8 cellular contexts compared by ENCODE assay signal in the genomic region with DNA sequence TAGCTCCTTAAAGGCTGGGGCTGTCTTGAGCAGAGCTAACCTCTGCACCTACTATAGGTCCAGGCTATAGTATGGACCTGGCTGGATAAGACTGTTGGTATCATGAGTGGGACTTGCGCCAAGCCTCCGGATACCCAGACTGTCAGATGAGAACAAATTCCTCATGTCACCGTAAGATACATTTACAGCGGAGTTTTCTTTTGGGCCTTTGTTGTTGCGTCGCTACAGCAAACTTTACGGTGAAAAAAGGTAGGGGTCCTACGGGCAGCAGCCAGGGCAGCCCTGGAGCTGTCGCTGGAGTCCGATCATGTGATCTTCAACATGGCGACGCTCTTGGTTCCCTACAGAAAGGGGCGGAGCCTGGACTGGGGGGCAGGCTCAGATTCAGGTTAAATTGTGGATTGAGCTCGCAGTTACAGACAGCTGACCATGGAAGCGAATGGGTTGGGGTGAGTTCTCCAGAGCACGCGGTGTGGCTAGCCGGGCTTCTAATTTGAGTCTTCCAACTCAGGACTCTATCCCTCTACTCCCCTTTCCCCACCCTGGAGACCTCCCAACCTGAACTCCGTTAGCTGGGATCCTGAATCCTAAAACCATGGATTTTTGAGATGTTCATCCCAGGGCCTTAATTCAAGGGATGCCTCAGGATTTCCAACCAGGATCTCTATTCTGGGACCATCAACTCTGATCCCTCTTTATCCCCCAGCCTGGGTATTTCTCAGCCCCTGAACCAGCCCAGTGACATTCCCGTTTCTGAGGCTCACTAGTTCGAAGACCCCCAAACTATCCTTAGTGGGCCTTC. TPM values are rescaled to one million over a fixed set of nuclear protein-coding genes. Genes with fewer than 3 reads are reported as not detected.
DNase-seq lines count a peak whose midpoint lies in the region; ATAC-seq, FAIRE-seq and TF ChIP-seq lines count a peak whose summit lies in the region.

A gene (plus strand): TSS at position 418 of the 802 bp plus-strand sequence. CDS start 12 bp downstream, at position 430.

- no peaks in the 10 kb centered on the region for H3K27me3 ChIP-seq in CD4-positive, alpha-beta T cell (ENCODE audit: control insufficient read depth, insufficient read depth, low read length)
- H3K27me3 ChIP-seq in H1 (replicated peaks in 1 of 4; ENCODE audit: control insufficient read depth in 3 of 4, extremely low read depth in 1 of 4, insufficient read depth in 3 of 4, low read length in 3 of 4), result no peaks in the 10 kb centered on the region

- H3K23me2 ChIP-seq in H1 (ENCODE audit: low read depth, low read length), result peaks cover 10% of the 10 kb centered on the region

- 8% methylated on average over 21 of the region's 21 CpGs; no CpG with 5 or more reads in 1 of the 2 experiments for WGBS in H1 (ENCODE audit: extremely low coverage in 1 of 2, insufficient coverage in 1 of 2, insufficient read length in 1 of 2, insufficient replicate concordance in 2 of 2, low coverage in 1 of 2, low lambda C conversion rate in 2 of 2, missing lambda C conversion rate in 1 of 2), 2 experiments

- H3K56ac ChIP-seq in H1 (replicated peaks; ENCODE audit: insufficient read length, low read depth, low read length), result no peak within 1 kb of the TSS

- peak in 1 of 2 experiments; percentile 71; a peak in 1 of 3 replicates for TF ChIP-seq EP300 in H1 (IDR thresholded peaks at IDR 0.05; ENCODE audit: borderline replicate concordance in 1 of 2, low read depth in 2 of 2, low read length in 2 of 2)

- no peak within 1 kb of the TSS for H3K14ac ChIP-seq in H1 (ENCODE audit: insufficient read length)

- peak within 1 kb of the TSS; percentile 92 for H2BK12ac ChIP-seq in H1 (ENCODE audit: low read depth, low read length)

- H3K79me2 ChIP-seq in H1 (ENCODE audit: control insufficient read depth in 1 of 2, insufficient read depth in 2 of 2, low read length in 2 of 2), result no peaks in the 10 kb centered on the region; a peak in 1 of 4 replicates

- intact Hi-C loops in CD4-positive, alpha-beta T cell (cut with DNase I, micrococcal nuclease), result loop anchor here (1.0 to 10.0 kb wide), 11 partner anchors 25 to 675 kb away; a partner anchor contains a TSS

- H3K36me3 ChIP-seq in H1 (ENCODE audit: control insufficient read depth in 2 of 4, insufficient read depth in 4 of 4, low read length in 3 of 4), result peaks cover 2 to 15% (median 4%) of the 10 kb centered on the region in 4 experiments; a peak in 5 of 8 replicates

- FAIRE-seq in H1 (lab: Jason Lieb, UNC), result peak; percentile 94

- peaks cover 0 to 7% of the 10 kb centered on the region in 2 experiments for H4K20me1 ChIP-seq in H1 (replicated peaks in 1 of 2; ENCODE audit: control insufficient read depth in 1 of 2, insufficient read depth in 2 of 2, low read length in 2 of 2)

- H3K4ac ChIP-seq in H1 (replicated peaks; ENCODE audit: insufficient read length, low read depth, low read length), result no peak within 1 kb of the TSS

- POLR2A ChIA-PET in CD4-positive, alpha-beta T cell (lab: Charles Lee), result interaction anchor here (0.7 to 6.9 kb wide), 38 partner anchors 9 to 675 kb away, joined by 3 to 141 read pairs (median 6); a partner anchor contains a TSS
- POLR2A ChIA-PET in H1 (lab: Charles Lee; ENCODE audit: partially characterized antibody), result interaction anchor here (0.5 to 3.8 kb wide), 27 partner anchors 9 to 510 kb away, joined by 3 to 31 read pairs (median 4); a partner anchor contains a TSS

- peak within 1 kb of the TSS; percentile 61; the same call in 1 of the 2 replicates for H2BK5ac ChIP-seq in H1 (ENCODE audit: low read depth, low read length)

- H3K79me1 ChIP-seq in H1 (ENCODE audit: low read depth, low read length), result no peaks in the 10 kb centered on the region

- peaks cover 60% of the 10 kb centered on the region for H3K36me3 Mint-ChIP-seq in CD4-positive, alpha-beta T cell (ENCODE audit: low read depth)
- H3K36me3 Mint-ChIP-seq in memory B cell, result peaks cover 16% of the 10 kb centered on the region

- H3K4me3 Mint-ChIP-seq in CD4-positive, alpha-beta T cell, result peak within 1 kb of the TSS; percentile 89
- peak within 1 kb of the TSS; percentile 88 for H3K4me3 Mint-ChIP-seq in memory B cell

- peak within 1 kb of the TSS; percentile 95 for H2BK15ac ChIP-seq in H1 (ENCODE audit: low read length)

- peak within 1 kb of the TSS; percentile 58 for H4K91ac ChIP-seq in H1 (replicated peaks; ENCODE audit: insufficient read length, low read length)

- peak within 1 kb of the TSS; percentile 82 for H2BK120ac ChIP-seq in H1 (replicated peaks; ENCODE audit: low read depth, low read length)

- TF ChIP-seq POLR2A in H1 (IDR thresholded peaks at IDR 0.05; ENCODE audit: control extremely low read depth in 1 of 2, low read depth in 2 of 2, low read length in 2 of 2), result peak in 1 of 2 experiments; percentile 86; a peak in 2 of 3 replicates

- peaks cover 5 to 10% (median 6%) of the 10 kb centered on the region in 4 experiments; a peak in 6 of 7 replicates for H3K4me1 ChIP-seq in H1 (replicated peaks in 1 of 4; ENCODE audit: control insufficient read depth in 3 of 4, insufficient read depth in 4 of 4, low read length in 3 of 4)

- no peak for TF ChIP-seq CTCF in CD4-positive, alpha-beta T cell (IDR thresholded peaks at IDR 0.05)
- no peak for TF ChIP-seq CTCF in H1 (IDR thresholded peaks at IDR 0.05; ENCODE audit: control extremely low read depth in 1 of 3, insufficient read depth in 1 of 3, low read depth in 1 of 3, low read length in 3 of 3)

- no peaks in the 10 kb centered on the region for H3K9me3 Mint-ChIP-seq in CD4-positive, alpha-beta T cell
- no peaks in the 10 kb centered on the region for H3K9me3 Mint-ChIP-seq in memory B cell

- H3K18ac ChIP-seq in H1 (ENCODE audit: extremely low read depth, low read length), result peak within 1 kb of the TSS; percentile 34

- H3K27me3 Mint-ChIP-seq in CD4-positive, alpha-beta T cell, result no peaks in the 10 kb centered on the region
- no peaks in the 10 kb centered on the region for H3K27me3 Mint-ChIP-seq in memory B cell

- peak within 1 kb of the TSS; percentile 64 to 89 (median 79) for H3K4me3 ChIP-seq in H1 (ENCODE audit: extremely low read depth in 1 of 4, insufficient read depth in 2 of 4, low read depth in 3 of 4, low read length in 4 of 4)

- peak; percentile 82 for ATAC-seq in CD4-positive, alpha-beta T cell (ENCODE audit: poor library complexity)
- ATAC-seq in GM19463 (IDR thresholded peaks at IDR 0.05; ENCODE audit: unreplicated experiment) (peak; percentile 61), memory B cell (ENCODE audit: low read depth) (peak; percentile 83)

- H3K27ac Mint-ChIP-seq in CD4-positive, alpha-beta T cell, result peak within 1 kb of the TSS; percentile 91
- peak within 1 kb of the TSS; percentile 89 for H3K27ac Mint-ChIP-seq in memory B cell

- peak within 1 kb of the TSS; percentile 0 to 51 (median 45); a peak in 6 of 7 replicates for H3K9ac ChIP-seq in H1 (replicated peaks in 1 of 4; ENCODE audit: extremely low read depth in 1 of 4, low read depth in 3 of 4, low read length in 3 of 4)

- CTCF ChIA-PET in CD4-positive, alpha-beta T cell (lab: Charles Lee), result interaction anchor here (0.6 to 6.4 kb wide), 6 partner anchors 26 to 480 kb away, joined by 3 to 66 read pairs (median 7); a partner anchor contains a TSS
- CTCF ChIA-PET in H1 (lab: Charles Lee; ENCODE audit: partially characterized antibody), result interaction anchor here (0.6 to 15.4 kb wide), 16 partner anchors 21 to 480 kb away, joined by 3 to 424 read pairs (median 6); a partner anchor contains a TSS

- H3K4me1 Mint-ChIP-seq in CD4-positive, alpha-beta T cell (ENCODE audit: low read depth), result peaks cover 61% of the 10 kb centered on the region
- peaks cover 34% of the 10 kb centered on the region for H3K4me1 Mint-ChIP-seq in memory B cell

- H4K5ac ChIP-seq in H1 (ENCODE audit: insufficient read length, low read depth, low read length), result peak within 1 kb of the TSS; percentile 28

- H2AFZ ChIP-seq in H1 (ENCODE audit: low read length), result peak within 1 kb of the TSS; percentile 100

- no peak; a peak in 1 of 4 replicates for TF ChIP-seq RAD21 in H1 (IDR thresholded peaks at IDR 0.05 in 1 of 2, conservative IDR thresholded peaks at IDR 0.05 in 1 of 2; ENCODE audit: low read depth in 2 of 2, low read length in 2 of 2)

- peak within 1 kb of the TSS; percentile 75 for H4K8ac ChIP-seq in H1 (ENCODE audit: extremely low read depth, insufficient read depth, low read length)

- peak; percentile 77 to 92 (median 84) for DNase-seq in CD4-positive, alpha-beta T cell
- peak; percentile 90 for DNase-seq in HS-5 (ENCODE audit: low read depth)
- DNase-seq in NOMO-1 treated with DMSO at 0.1 percent for 48 hours (lab: John Stamatoyannopoulos, UW; ENCODE audit: unreplicated experiment), result peak; percentile 99
- DNase-seq in activated CD8-positive, alpha-beta memory T cell treated with anti-CD3 and anti-CD28 coated beads for 4 hours (ENCODE audit: low read depth in 2 of 2), result peak; percentile 77 to 83
- peak; percentile 91 to 94 for DNase-seq in H1 (ENCODE audit: low read depth in 1 of 2, low spot score in 2 of 2)
- DNase-seq in memory B cell (ENCODE audit: low spot score in 2 of 2), result peak; percentile 79 to 82
- DNase-seq in stimulated activated CD8-positive, alpha-beta memory T cell treated with anti-CD3 and anti-CD28 coated beads, Interleukin-12 subunit alpha, Interleukin-12 subunit beta, amount 100 ng/mL, for 24 hours (ENCODE audit: extremely low read depth), result peak; percentile 71

- H2BK20ac ChIP-seq in H1 (ENCODE audit: low read length), result no peak within 1 kb of the TSS

- peak within 1 kb of the TSS; percentile 62 for H3K27ac ChIP-seq in CD4-positive, alpha-beta T cell (ENCODE audit: low read depth, low read length)
- H3K27ac ChIP-seq in H1 (ENCODE audit: low read depth, low read length), result peak within 1 kb of the TSS; percentile 16; the same call in 1 of the 2 replicates

- H3K9me3 ChIP-seq in CD4-positive, alpha-beta T cell (ENCODE audit: control insufficient read depth, low read length), result no peaks in the 10 kb centered on the region
- no peaks in the 10 kb centered on the region for H3K9me3 ChIP-seq in H1 (ENCODE audit: insufficient read depth in 2 of 2, low read depth in 1 of 2, low read length in 1 of 2)

- peak within 1 kb of the TSS; percentile 83 to 97 for H3K4me2 ChIP-seq in H1 (ENCODE audit: insufficient read depth in 1 of 2, low read depth in 2 of 2, low read length in 2 of 2)

- no peak within 1 kb of the TSS for H3K23ac ChIP-seq in H1 (ENCODE audit: insufficient read length)

- H2AK5ac ChIP-seq in H1 (ENCODE audit: low read depth, low read length), result no peak within 1 kb of the TSS

RNA-seq across cellular contexts. Expression of the gene that starts here (rescaled TPM):
- 10 to 100 TPM; 41.0 to 42.4 TPM for total RNA-seq in CD4-positive, alpha-beta T cell
- 86.6 TPM in 2 replicates for total RNA-seq in H1 (2021; fragmentation: NEBNext Ultra II Directional; extraction: Animal tissue kit (Norgen Biotek cat#: 25700))
- polyA plus RNA-seq in H1 (2011; rRNA removed), result 210 and 220 TPM in 2 replicates
- 197 TPM for polyA plus RNA-seq in H1 (2011; cell fraction: cytosol; rRNA removed)
- 231 TPM for polyA plus RNA-seq in H1 (2011; cell fraction: nucleus; rRNA removed)
- 81.1 to 107 TPM (median 105 TPM) in 4 replicates for polyA plus RNA-seq in H1 (2012, experiment 1 of 2)
- 151 TPM for polyA plus RNA-seq in H1 (2012, experiment 2 of 2)
- polyA plus RNA-seq in H1 (2013, experiment 1 of 2), result 73.5 TPM
- 69.4 TPM for polyA plus RNA-seq in H1 (2013, experiment 2 of 2)
- 111 and 119 TPM in 2 replicates for polyA minus RNA-seq in H1 (2011; rRNA and poly(A)+ RNA removed)
- 44.8 TPM for polyA minus RNA-seq in H1 (2011; cell fraction: cytosol; rRNA and poly(A)+ RNA removed)
- 58.1 TPM for polyA minus RNA-seq in H1 (2011; cell fraction: nucleus; rRNA and poly(A)+ RNA removed)

Comparison
In these comparisons a context has a peak if more than half of its experiments do, and no peak if none do; other contexts are left out.
1. Peak in every context shown above with its lines: DNase-seq, ATAC-seq, H3K4me3 ChIP-seq and H3K27ac ChIP-seq.